Comparison of ENCODE assay signal across 25 cellular contexts in genomic region chr3:100522125-100522524, GRCh38. TPM values are rescaled to one million over a fixed set of nuclear protein-coding genes. Genes with fewer than 3 reads are reported as not detected.
"Had no signal": no experiment of that assay in that cellular context is flagged by ENCODE, and none has a peak within 500 bp of the region (broad histone marks: within the 10 kb centered on the region; RNA-seq: fewer than 3 reads in every experiment).

No MANE protein-coding gene starts in this region.

- ATAC-seq: effector memory CD8-positive, alpha-beta T cell; heart right ventricle; left colon; left ventricle myocardium superior; sciatic nerve had no signal

- H3K9me3 ChIP-seq: esophagus squamous epithelium, heart right ventricle, spleen, transverse colon, upper lobe of right lung, uterus had no signal

- FAIRE-seq: endometrium had no signal

- H2AFZ ChIP-seq: neural progenitor cell, parathyroid adenoma had no signal

- H3K9ac ChIP-seq: neural progenitor cell, parathyroid adenoma had no signal

- H3K27ac ChIP-seq: coronary artery, heart right ventricle, neural progenitor cell, parathyroid adenoma, transverse colon, upper lobe of right lung, uterus had no signal

- H3K79me2 ChIP-seq: parathyroid adenoma had no signal

- H3K4me1 ChIP-seq: neural progenitor cell, parathyroid adenoma, spleen, upper lobe of right lung, uterus had no signal

- H3K4me2 ChIP-seq: neural progenitor cell had no signal

- H3K27me3 ChIP-seq: esophagus squamous epithelium, heart right ventricle, neural progenitor cell, spleen, transverse colon, upper lobe of right lung, uterus had no signal

- DNase-seq: effector memory CD8-positive, alpha-beta T cell; erythroblast; esophagus squamous epithelium; foreskin melanocyte; glutamatergic neuron; heart right ventricle; hippocampal formation; immature natural killer cell; islet precursor cell; kidney glomerular epithelial cell; left colon; left ventricle myocardium superior; mesendoderm; midbrain; naive thymus-derived CD4-positive, alpha-beta T cell; spleen; stimulated activated CD4-positive, alpha-beta T cell treated with anti-CD3 and anti-CD28 coated beads, Interleukin-4, amount 100 ng/mL, for 4 hours; transverse colon; upper lobe of right lung; uterus had no signal

- H3K36me3 ChIP-seq: esophagus squamous epithelium, heart right ventricle, neural progenitor cell, spleen, transverse colon, upper lobe of right lung, uterus had no signal

- H3K4me3 ChIP-seq: coronary artery, esophagus squamous epithelium, heart right ventricle, neural progenitor cell, spleen, transverse colon, upper lobe of right lung, uterus had no signal

RNA-seq across cellular contexts. Expression of gene TMEM45A, which starts 29.7 kb away (rescaled TPM):
- polyA plus RNA-seq: naive thymus-derived CD4-positive, alpha-beta T cell had no signal
